In the genomic region with DNA sequence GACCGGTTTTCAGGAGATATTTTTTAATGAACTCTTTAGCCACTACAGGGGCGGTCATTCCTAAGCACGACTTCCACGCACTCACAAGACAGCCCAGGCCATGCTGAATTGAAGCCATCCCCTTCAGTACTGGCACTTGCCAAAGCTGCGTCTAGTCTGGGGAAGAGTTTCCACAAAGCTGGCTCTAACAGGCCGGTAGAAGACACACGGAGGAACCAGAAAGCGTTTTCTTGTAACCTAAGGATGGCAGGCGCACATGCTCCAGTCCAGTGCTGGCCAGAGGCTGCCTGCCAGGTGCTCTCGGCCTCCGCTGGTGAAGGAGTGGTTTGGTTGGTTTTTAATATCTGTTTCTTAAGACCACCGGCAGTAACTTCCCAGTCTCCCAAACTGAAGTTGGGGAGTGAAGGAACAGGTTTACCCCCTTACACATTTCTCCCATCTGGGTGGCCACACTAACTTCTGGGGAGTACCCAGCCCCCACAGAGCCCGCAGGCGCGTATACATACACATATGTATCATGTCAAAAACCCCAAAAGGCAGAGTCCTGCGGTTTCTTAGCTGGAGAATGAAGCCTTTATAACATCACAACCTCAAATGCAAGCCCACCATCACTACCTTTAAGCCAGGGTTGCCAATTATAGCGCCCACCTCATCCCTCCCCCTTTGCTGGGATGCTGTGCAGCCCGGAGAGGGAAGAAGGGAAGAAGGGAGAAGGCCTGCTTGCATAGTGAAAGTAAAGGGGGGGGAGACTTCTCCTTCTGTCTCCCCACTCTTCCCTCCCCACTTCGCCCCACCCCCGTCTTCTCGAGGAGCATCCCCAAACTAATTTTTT, we compare ENCODE assay signal across 8 cellular contexts. TPM values are rescaled to one million over a fixed set of nuclear protein-coding genes. Genes with fewer than 3 reads are reported as not detected.
DNase-seq lines count a peak whose midpoint lies in the region; ATAC-seq and TF ChIP-seq lines count a peak whose summit lies in the region.

No MANE protein-coding gene starts in this region.

- peak overlapping the region; percentile 98 for H3K4me3 Mint-ChIP-seq in activated CD4-positive, alpha-beta memory T cell treated with anti-CD3 and anti-CD28 coated beads for 36 hours

- POLR2A ChIA-PET in activated CD4-positive, alpha-beta memory T cell treated with anti-CD3 and anti-CD28 coated beads for 36 hours (lab: Charles Lee) = interaction anchor here (1.0 to 3.4 kb wide), 8 partner anchors 9 to 112 kb away, joined by 3 to 17 read pairs (median 3); no protein-coding TSS in a partner anchor

- H3K4me3 ChIP-seq in BE2C (ENCODE audit: low read depth, low read length) (peak overlapping the region; percentile 84), fibroblast of the aortic adventitia (ENCODE audit: low read depth, low read length) (peak overlapping the region; percentile 79), prostate gland (peak overlapping the region; percentile 55 to 75)

- no peak for TF ChIP-seq POLR2A in prostate gland (IDR thresholded peaks at IDR 0.05)

- H3K36me3 ChIP-seq in BE2C (no peaks in the 10 kb centered on the region; the same call in 1 of the 2 replicates), prostate gland (no peaks in the 10 kb centered on the region)

- H3K4me1 ChIP-seq in BE2C (no peaks in the 10 kb centered on the region; the same call in 1 of the 2 replicates), prostate gland (replicated peaks) (peaks cover 14% of the 10 kb centered on the region)

- H3K27ac ChIP-seq in prostate gland = peak overlapping the region; percentile 74 to 87

- H3K27me3 Mint-ChIP-seq in activated CD4-positive, alpha-beta memory T cell treated with anti-CD3 and anti-CD28 coated beads for 36 hours = no peaks in the 10 kb centered on the region

- no peak for TF ChIP-seq CTCF in BE2C (IDR thresholded peaks at IDR 0.05; ENCODE audit: low read depth, low read length)
- TF ChIP-seq CTCF in fibroblast of the aortic adventitia (IDR thresholded peaks at IDR 0.05; ENCODE audit: insufficient read depth, low read length) = no peak
- no peak for TF ChIP-seq CTCF in prostate gland (IDR thresholded peaks at IDR 0.05)

- DNase-seq in BE2C (peak; percentile 28), HT-29 (ENCODE audit: low spot score) (peak; percentile 43), fibroblast of the aortic adventitia (ENCODE audit: low read depth) (peak; percentile 37), prostate gland (ENCODE audit: low spot score) (peak; percentile 35)
- peak; percentile 66 for DNase-seq in activated CD4-positive, alpha-beta memory T cell treated with anti-CD3 and anti-CD28 coated beads for 36 hours
- DNase-seq in activated CD4-positive, CD25-positive, alpha-beta regulatory T cell treated with anti-CD3 and anti-CD28 coated beads, Interleukin-2, amount 50 U/mL, for 72 hours = no peak

- H3K9me3 Mint-ChIP-seq in activated CD4-positive, alpha-beta memory T cell treated with anti-CD3 and anti-CD28 coated beads for 36 hours = no peaks in the 10 kb centered on the region

- intact Hi-C loops in activated CD4-positive, alpha-beta memory T cell treated with anti-CD3 and anti-CD28 coated beads for 36 hours (cut with micrococcal nuclease) = loop anchor here (1.0 to 5.0 kb wide), 8 partner anchors 9 to 228 kb away; no protein-coding TSS in a partner anchor
- intact Hi-C loops in prostate gland (cut with DNase I) = loop anchor here (2.0 to 5.0 kb wide), 3 partner anchors 82 to 188 kb away; no protein-coding TSS in a partner anchor

- no peaks in the 10 kb centered on the region for H3K27me3 ChIP-seq in BE2C
- H3K27me3 ChIP-seq in prostate gland (replicated peaks; ENCODE audit: insufficient read depth) = no peaks in the 10 kb centered on the region

- peaks cover 16% of the 10 kb centered on the region for H3K36me3 Mint-ChIP-seq in activated CD4-positive, alpha-beta memory T cell treated with anti-CD3 and anti-CD28 coated beads for 36 hours

- H3K9me3 ChIP-seq in BE2C (no peaks in the 10 kb centered on the region), prostate gland (no peaks in the 10 kb centered on the region)

- peak overlapping the region; percentile 95 for H3K27ac Mint-ChIP-seq in activated CD4-positive, alpha-beta memory T cell treated with anti-CD3 and anti-CD28 coated beads for 36 hours

- H3K4me1 Mint-ChIP-seq in activated CD4-positive, alpha-beta memory T cell treated with anti-CD3 and anti-CD28 coated beads for 36 hours (ENCODE audit: low read depth) = peaks cover 49% of the 10 kb centered on the region

- ATAC-seq in HG03196 (IDR thresholded peaks at IDR 0.05; ENCODE audit: unreplicated experiment) (no peak), HG02588 (IDR thresholded peaks at IDR 0.05; ENCODE audit: unreplicated experiment) (no peak)

- 11% methylated on average over 21 of the region's 21 CpGs for WGBS in prostate gland

- CTCF ChIA-PET in activated CD4-positive, alpha-beta memory T cell treated with anti-CD3 and anti-CD28 coated beads for 36 hours (lab: Charles Lee) = interaction anchor here (0.6 to 3.0 kb wide), 6 partner anchors 9 to 188 kb away, joined by 3 to 16 read pairs (median 4); no protein-coding TSS in a partner anchor

RNA-seq across cellular contexts. Expression of gene TRERF1, which starts 1.2 kb away (rescaled TPM):
- polyA plus RNA-seq in BE2C (2012; ENCODE audit: insufficient read depth, insufficient read length, low read depth) = 7.2 TPM
- 4.2 and 6.8 TPM in 2 replicates for total RNA-seq in HT-29 (2014; rRNA removed; shearing (Covaris generic))
- 10 to 100 TPM; 16.3 to 16.7 TPM for total RNA-seq in activated CD4-positive, alpha-beta memory T cell treated with anti-CD3 and anti-CD28 coated beads for 36 hours
- total RNA-seq in fibroblast of the aortic adventitia (ENCODE audit: low replicate concordance) = 4.8 and 12.0 TPM in 2 replicates
- total RNA-seq in prostate gland = 10 to 100 TPM in 1 of 2 donors, 1 to 10 TPM in 1; 9.5 to 34.8 TPM
